Comparison of ENCODE assay signal across 8 cellular contexts in genomic region chr1:1360511-1361169, GRCh38. TPM values are rescaled to one million over a fixed set of nuclear protein-coding genes. Genes with fewer than 3 reads are reported as not detected.
A peak's percentile ranks its signal among the peaks of the same experiment; 100 is the strongest.
DNase-seq lines count a peak whose midpoint lies in the region; ATAC-seq, FAIRE-seq and TF ChIP-seq lines count a peak whose summit lies in the region.

No MANE protein-coding gene starts in this region.

- H3K9me3 ChIP-seq in skeletal muscle satellite cell (replicated peaks; ENCODE audit: low read length): no peaks in the 10 kb centered on the region

- POLR2A ChIA-PET in activated CD8-positive, alpha-beta T cell treated with anti-CD3 and anti-CD28 coated beads, Interleukin-2, amount 10 ng/mL, durations not matched to agents 7 days and 5 days (lab: Charles Lee): no interaction called here

- H3K36me3 ChIP-seq in skeletal muscle satellite cell (ENCODE audit: insufficient read depth, low read length): peaks cover 3% of the 10 kb centered on the region

- peak overlapping the region; percentile 84 for H3K4me3 ChIP-seq in skeletal muscle satellite cell (ENCODE audit: low read length)

- ATAC-seq in GM21423 (IDR thresholded peaks at IDR 0.05; ENCODE audit: unreplicated experiment): no peak
- ATAC-seq in activated T-helper 17 cell treated with anti-CD3 and anti-CD28 coated beads, Interleukin-2, amount 50 U/mL, for 72 hours (replicated peaks): no peak
- no peak for ATAC-seq in activated CD8-positive, alpha-beta T cell treated with anti-CD3 and anti-CD28 coated beads, Interleukin-2, amount 10 ng/mL, durations not matched to agents 7 days and 5 days

- no peak overlapping the region for H3K27ac Mint-ChIP-seq in activated T-helper 17 cell treated with anti-CD3 and anti-CD28 coated beads, Interleukin-2, amount 50 U/mL, for 72 hours
- H3K27ac Mint-ChIP-seq in activated CD8-positive, alpha-beta T cell treated with anti-CD3 and anti-CD28 coated beads, Interleukin-2, amount 10 ng/mL, durations not matched to agents 7 days and 5 days: no peak overlapping the region

- no peaks in the 10 kb centered on the region for H3K36me3 Mint-ChIP-seq in activated T-helper 17 cell treated with anti-CD3 and anti-CD28 coated beads, Interleukin-2, amount 50 U/mL, for 72 hours (ENCODE audit: low read depth)
- no peaks in the 10 kb centered on the region for H3K36me3 Mint-ChIP-seq in activated CD8-positive, alpha-beta T cell treated with anti-CD3 and anti-CD28 coated beads, Interleukin-2, amount 10 ng/mL, durations not matched to agents 7 days and 5 days (ENCODE audit: low read depth)

- no peaks in the 10 kb centered on the region for H3K27me3 Mint-ChIP-seq in activated T-helper 17 cell treated with anti-CD3 and anti-CD28 coated beads, Interleukin-2, amount 50 U/mL, for 72 hours
- H3K27me3 Mint-ChIP-seq in activated CD8-positive, alpha-beta T cell treated with anti-CD3 and anti-CD28 coated beads, Interleukin-2, amount 10 ng/mL, durations not matched to agents 7 days and 5 days (ENCODE audit: low read depth): peaks cover 16% of the 10 kb centered on the region

- H3K27me3 ChIP-seq in skeletal muscle satellite cell (ENCODE audit: control insufficient read depth, insufficient read depth, low read length): no peaks in the 10 kb centered on the region

- peak overlapping the region; percentile 79 for H3K4me2 ChIP-seq in skeletal muscle satellite cell (ENCODE audit: low read length)

- H3K4me1 Mint-ChIP-seq in activated T-helper 17 cell treated with anti-CD3 and anti-CD28 coated beads, Interleukin-2, amount 50 U/mL, for 72 hours: peaks cover 6% of the 10 kb centered on the region
- H3K4me1 Mint-ChIP-seq in activated CD8-positive, alpha-beta T cell treated with anti-CD3 and anti-CD28 coated beads, Interleukin-2, amount 10 ng/mL, durations not matched to agents 7 days and 5 days (ENCODE audit: low read depth): peaks cover 18% of the 10 kb centered on the region

- DNase-seq in H54 (ENCODE audit: insufficient read length, low spot score) (peak; percentile 92), astrocyte of the hippocampus (ENCODE audit: low read depth, low spot score) (peak; percentile 98), hepatic stellate cell (ENCODE audit: low spot score) (peak; percentile 97), GM12891 (ENCODE audit: insufficient read length, low spot score) (no peak)
- DNase-seq in activated CD8-positive, alpha-beta T cell treated with anti-CD3 and anti-CD28 coated beads, Interleukin-2, amount 10 ng/mL, durations not matched to agents 7 days and 5 days: no peak

- FAIRE-seq in H54 (lab: Jason Lieb, UNC): peak; percentile 88
- FAIRE-seq in GM12891 (lab: Jason Lieb, UNC): no peak

- H3K4me3 Mint-ChIP-seq in activated T-helper 17 cell treated with anti-CD3 and anti-CD28 coated beads, Interleukin-2, amount 50 U/mL, for 72 hours: no peak overlapping the region
- H3K4me3 Mint-ChIP-seq in activated CD8-positive, alpha-beta T cell treated with anti-CD3 and anti-CD28 coated beads, Interleukin-2, amount 10 ng/mL, durations not matched to agents 7 days and 5 days: no peak overlapping the region

- H3K9ac ChIP-seq in skeletal muscle satellite cell (ENCODE audit: low read depth, low read length): peak overlapping the region; percentile 95

- CTCF ChIA-PET in activated CD8-positive, alpha-beta T cell treated with anti-CD3 and anti-CD28 coated beads, Interleukin-2, amount 10 ng/mL, durations not matched to agents 7 days and 5 days (lab: Charles Lee): interaction anchor here (1.6 kb wide), 1 partner anchor 11 kb away, joined by 4 read pairs; no protein-coding TSS in a partner anchor

- no peaks in the 10 kb centered on the region for H3K9me3 Mint-ChIP-seq in activated T-helper 17 cell treated with anti-CD3 and anti-CD28 coated beads, Interleukin-2, amount 50 U/mL, for 72 hours
- no peaks in the 10 kb centered on the region for H3K9me3 Mint-ChIP-seq in activated CD8-positive, alpha-beta T cell treated with anti-CD3 and anti-CD28 coated beads, Interleukin-2, amount 10 ng/mL, durations not matched to agents 7 days and 5 days (ENCODE audit: insufficient read depth)

- H3K4me1 ChIP-seq in skeletal muscle satellite cell (ENCODE audit: control insufficient read depth, insufficient read depth, low read length): peaks cover 40% of the 10 kb centered on the region

- TF ChIP-seq POLR2A in H54 (IDR thresholded peaks at IDR 0.05; ENCODE audit: low read depth, low read length) (peak; percentile 18; the same call in 1 of the 2 replicates), GM12891 (IDR thresholded peaks at IDR 0.05; ENCODE audit: low read depth, low read length) (no peak)

TF ChIP-seq in GM12891, 5 proteins besides CTCF, POLR2A, EP300 and RAD21:
- TF ChIP-seq PAX5 (IDR thresholded peaks at IDR 0.05; ENCODE audit: insufficient read depth, low read length, severe bottlenecking): no peak

RNA-seq across cellular contexts. Expression of gene MXRA8, which starts 2.3 kb away (rescaled TPM):
- 352 and 415 TPM in 2 replicates for total RNA-seq in skeletal muscle satellite cell (2012; rRNA removed)
- under 1 TPM in 1 of 2 donors, not detected in 1; 0.56 TPM for total RNA-seq in activated T-helper 17 cell treated with anti-CD3 and anti-CD28 coated beads, Interleukin-2, amount 50 U/mL, for 72 hours
- total RNA-seq in activated CD8-positive, alpha-beta T cell treated with anti-CD3 and anti-CD28 coated beads, Interleukin-2, amount 10 ng/mL, durations not matched to agents 7 days and 5 days: not detected
- polyA plus RNA-seq in GM12891 (2012; ENCODE audit: low read depth, missing spikeins): 2.3 TPM

RNA-seq across cellular contexts. Expression of gene DVL1, which starts 11.4 kb away (rescaled TPM):
- 80.1 and 118 TPM in 2 replicates for total RNA-seq in skeletal muscle satellite cell (2012; rRNA removed)
- 10 to 100 TPM; 46.2 to 48.0 TPM for total RNA-seq in activated T-helper 17 cell treated with anti-CD3 and anti-CD28 coated beads, Interleukin-2, amount 50 U/mL, for 72 hours
- 10 to 100 TPM; 29.1 to 30.7 TPM for total RNA-seq in activated CD8-positive, alpha-beta T cell treated with anti-CD3 and anti-CD28 coated beads, Interleukin-2, amount 10 ng/mL, durations not matched to agents 7 days and 5 days
- 11.5 TPM for polyA plus RNA-seq in GM12891 (2012; ENCODE audit: low read depth, missing spikeins)

RNA-seq across cellular contexts. Expression of gene AURKAIP1, which starts 14.4 kb away (rescaled TPM):
- 172 and 180 TPM in 2 replicates for total RNA-seq in skeletal muscle satellite cell (2012; rRNA removed)
- total RNA-seq in activated T-helper 17 cell treated with anti-CD3 and anti-CD28 coated beads, Interleukin-2, amount 50 U/mL, for 72 hours: 100 to 1,000 TPM in 1 of 2 donors, 10 to 100 TPM in 1; 93.3 to 163 TPM
- 100 to 1,000 TPM; 120 to 123 TPM for total RNA-seq in activated CD8-positive, alpha-beta T cell treated with anti-CD3 and anti-CD28 coated beads, Interleukin-2, amount 10 ng/mL, durations not matched to agents 7 days and 5 days
- 101 TPM for polyA plus RNA-seq in GM12891 (2012; ENCODE audit: low read depth, missing spikeins)

RNA-seq across cellular contexts. Expression of gene TAS1R3, which starts 29.6 kb away (rescaled TPM):
- total RNA-seq in skeletal muscle satellite cell (2012; rRNA removed): under 0.01 and 0.44 TPM in 2 replicates
- 1 to 10 TPM in 1 of 2 donors, under 1 TPM in 1; 0.71 to 1.1 TPM for total RNA-seq in activated T-helper 17 cell treated with anti-CD3 and anti-CD28 coated beads, Interleukin-2, amount 50 U/mL, for 72 hours
- total RNA-seq in activated CD8-positive, alpha-beta T cell treated with anti-CD3 and anti-CD28 coated beads, Interleukin-2, amount 10 ng/mL, durations not matched to agents 7 days and 5 days: 1 to 10 TPM in 1 of 2 experiments, under 1 TPM in 1; 0.78 to 1.2 TPM
- polyA plus RNA-seq in GM12891 (2012; ENCODE audit: low read depth, missing spikeins): 0.50 TPM

RNA-seq across cellular contexts. Expression of gene CPTP, which starts 36.0 kb away (rescaled TPM):
- total RNA-seq in skeletal muscle satellite cell (2012; rRNA removed): 12.2 and 17.5 TPM in 2 replicates
- 10 to 100 TPM; 16.8 to 22.3 TPM for total RNA-seq in activated T-helper 17 cell treated with anti-CD3 and anti-CD28 coated beads, Interleukin-2, amount 50 U/mL, for 72 hours
- total RNA-seq in activated CD8-positive, alpha-beta T cell treated with anti-CD3 and anti-CD28 coated beads, Interleukin-2, amount 10 ng/mL, durations not matched to agents 7 days and 5 days: 10 to 100 TPM; 18.5 to 21.4 TPM
- 11.6 TPM for polyA plus RNA-seq in GM12891 (2012; ENCODE audit: low read depth, missing spikeins)

Comparison
In these comparisons a context has a peak if more than half of its experiments do, and no peak if none do; other contexts are left out.
1. DNase-seq: peak in H54 (single experiment), astrocyte of the hippocampus (single experiment) and hepatic stellate cell (single experiment); none in activated CD8-positive, alpha-beta T cell treated with anti-CD3 and anti-CD28 coated beads, Interleukin-2, amount 10 ng/mL, durations not matched to agents 7 days and 5 days (single experiment) and GM12891 (single experiment).